ENCODE assay signal across 1 cellular context in the genomic region with DNA sequence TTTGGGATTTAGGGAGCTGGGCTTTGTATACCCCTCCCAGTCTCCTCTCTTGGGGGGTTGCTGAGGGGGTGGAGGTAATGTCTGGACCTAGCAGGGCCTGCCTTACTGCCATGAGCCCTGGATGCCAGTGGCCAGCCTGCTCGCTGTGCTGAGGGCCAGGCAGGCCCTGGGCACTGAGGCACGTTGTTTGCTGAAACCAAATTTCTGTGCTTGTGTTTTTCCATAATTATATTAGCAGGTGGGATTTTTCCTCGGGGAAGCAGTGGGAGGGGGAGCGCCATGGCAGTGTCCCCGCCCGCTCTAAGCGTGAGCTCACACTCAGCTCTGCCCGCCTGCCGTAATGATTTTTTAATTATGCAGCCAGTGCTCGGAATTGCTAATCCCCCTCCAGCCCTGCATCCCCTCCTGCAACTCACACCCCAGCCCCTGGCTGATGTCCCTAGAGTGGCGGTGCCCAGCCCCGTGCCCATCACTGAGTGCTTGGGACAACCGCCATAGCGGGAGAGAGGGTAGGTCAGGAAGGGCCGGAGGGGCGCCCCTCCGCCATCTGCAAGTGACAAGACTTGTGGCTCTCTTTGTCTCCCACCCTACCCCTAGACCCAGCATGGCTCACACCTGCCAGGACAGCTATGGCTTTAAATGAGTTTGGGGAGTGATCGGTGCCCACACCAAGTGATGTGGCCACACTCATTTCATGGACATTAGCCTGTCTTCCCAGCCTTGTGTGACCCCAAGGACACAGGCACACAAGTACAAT.
TF ChIP-seq lines count a peak whose summit lies in the region.

No MANE protein-coding gene starts in this region.

TF ChIP-seq in K562, 482 proteins besides CTCF, POLR2A, EP300 and RAD21 (continued from another document):
- TF ChIP-seq, protein P1, sequence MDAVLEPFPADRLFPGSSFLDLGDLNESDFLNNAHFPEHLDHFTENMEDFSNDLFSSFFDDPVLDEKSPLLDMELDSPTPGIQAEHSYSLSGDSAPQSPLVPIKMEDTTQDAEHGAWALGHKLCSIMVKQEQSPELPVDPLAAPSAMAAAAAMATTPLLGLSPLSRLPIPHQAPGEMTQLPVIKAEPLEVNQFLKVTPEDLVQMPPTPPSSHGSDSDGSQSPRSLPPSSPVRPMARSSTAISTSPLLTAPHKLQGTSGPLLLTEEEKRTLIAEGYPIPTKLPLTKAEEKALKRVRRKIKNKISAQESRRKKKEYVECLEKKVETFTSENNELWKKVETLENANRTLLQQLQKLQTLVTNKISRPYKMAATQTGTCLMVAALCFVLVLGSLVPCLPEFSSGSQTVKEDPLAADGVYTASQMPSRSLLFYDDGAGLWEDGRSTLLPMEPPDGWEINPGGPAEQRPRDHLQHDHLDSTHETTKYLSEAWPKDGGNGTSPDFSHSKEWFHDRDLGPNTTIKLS (IDR thresholded peaks at IDR 0.05; ENCODE audit: borderline replicate concordance, low read depth) = no peak
- no peak for TF ChIP-seq MYC (IDR thresholded peaks at IDR 0.05; ENCODE audit: low read depth, low read length)
- TF ChIP-seq MYC (CRISPR knock-in tag; IDR thresholded peaks at IDR 0.05; ENCODE audit: borderline replicate concordance, low read depth) = peak; percentile 14; the same call in 1 of the 2 replicates
- no peak for TF ChIP-seq SREBF1 (IDR thresholded peaks at IDR 0.05; ENCODE audit: borderline replicate concordance, low read depth, low read length)
- no peak for TF ChIP-seq MLX (CRISPR knock-in tag; conservative IDR thresholded peaks at IDR 0.05)
- TF ChIP-seq PCBP2 (IDR thresholded peaks at IDR 0.05; ENCODE audit: low read depth, low read length, poor library complexity, severe bottlenecking) = no peak
- TF ChIP-seq ZNF212 (CRISPR knock-in tag; IDR thresholded peaks at IDR 0.05) = no peak
- no peak for TF ChIP-seq ZNF347 (CRISPR knock-in tag; IDR thresholded peaks at IDR 0.05; ENCODE audit: low read depth)
- TF ChIP-seq MCM2 (IDR thresholded peaks at IDR 0.05; ENCODE audit: low read depth) = no peak
- TF ChIP-seq ZNF551 (CRISPR knock-in tag; IDR thresholded peaks at IDR 0.05) = no peak
- no peak for TF ChIP-seq GATA2 (CRISPR knock-in tag; IDR thresholded peaks at IDR 0.05)
- TF ChIP-seq NFIX (CRISPR knock-in tag; IDR thresholded peaks at IDR 0.05; ENCODE audit: low read depth) = no peak
- TF ChIP-seq, protein P2, sequence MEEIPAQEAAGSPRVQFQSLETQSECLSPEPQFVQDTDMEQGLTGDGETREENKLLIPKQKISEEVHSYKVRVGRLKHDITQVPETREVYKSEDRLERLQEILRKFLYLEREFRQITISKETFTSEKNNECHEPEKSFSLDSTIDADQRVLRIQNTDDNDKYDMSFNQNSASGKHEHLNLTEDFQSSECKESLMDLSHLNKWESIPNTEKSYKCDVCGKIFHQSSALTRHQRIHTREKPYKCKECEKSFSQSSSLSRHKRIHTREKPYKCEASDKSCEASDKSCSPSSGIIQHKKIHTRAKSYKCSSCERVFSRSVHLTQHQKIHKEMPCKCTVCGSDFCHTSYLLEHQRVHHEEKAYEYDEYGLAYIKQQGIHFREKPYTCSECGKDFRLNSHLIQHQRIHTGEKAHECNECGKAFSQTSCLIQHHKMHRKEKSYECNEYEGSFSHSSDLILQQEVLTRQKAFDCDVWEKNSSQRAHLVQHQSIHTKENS (CRISPR knock-in tag; IDR thresholded peaks at IDR 0.05) = no peak
- no peak for TF ChIP-seq RBM34 (IDR thresholded peaks at IDR 0.05; ENCODE audit: borderline replicate concordance, insufficient read depth, low read length)
- 0 out of 2 replicates have a peak, but pooled peaks have one; percentile 22 for TF ChIP-seq CREB3 (tag; conservative IDR thresholded peaks at IDR 0.05; ENCODE audit: low read depth)
- TF ChIP-seq NKRF (IDR thresholded peaks at IDR 0.05; ENCODE audit: borderline replicate concordance) = no peak
- TF ChIP-seq ESRRB (CRISPR knock-in tag; IDR thresholded peaks at IDR 0.05; ENCODE audit: borderline replicate concordance) = no peak
- TF ChIP-seq ERF (CRISPR knock-in tag; IDR thresholded peaks at IDR 0.05) = no peak
- no peak for TF ChIP-seq NFE2 (IDR thresholded peaks at IDR 0.05; ENCODE audit: low read depth)
- no peak; the same call in 1 of the 2 replicates for TF ChIP-seq SMARCE1 (IDR thresholded peaks at IDR 0.05)
- TF ChIP-seq EWSR1 (IDR thresholded peaks at IDR 0.05; ENCODE audit: borderline replicate concordance, low read depth, partially characterized antibody) = no peak
- TF ChIP-seq, protein P3, sequence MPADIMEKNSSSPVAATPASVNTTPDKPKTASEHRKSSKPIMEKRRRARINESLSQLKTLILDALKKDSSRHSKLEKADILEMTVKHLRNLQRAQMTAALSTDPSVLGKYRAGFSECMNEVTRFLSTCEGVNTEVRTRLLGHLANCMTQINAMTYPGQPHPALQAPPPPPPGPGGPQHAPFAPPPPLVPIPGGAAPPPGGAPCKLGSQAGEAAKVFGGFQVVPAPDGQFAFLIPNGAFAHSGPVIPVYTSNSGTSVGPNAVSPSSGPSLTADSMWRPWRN (IDR thresholded peaks at IDR 0.05; ENCODE audit: low read depth) = no peak
- no peak for TF ChIP-seq SRSF9 (IDR thresholded peaks at IDR 0.05; ENCODE audit: borderline replicate concordance, low read depth, low read length)
- no peak for TF ChIP-seq ZNF586 (CRISPR knock-in tag; conservative IDR thresholded peaks at IDR 0.05)
- no peak for TF ChIP-seq POLR3G (IDR thresholded peaks at IDR 0.05; ENCODE audit: extremely low read depth, insufficient read length, insufficient replicate concordance)
- TF ChIP-seq ARID3B (CRISPR knock-in tag; IDR thresholded peaks at IDR 0.05; ENCODE audit: borderline replicate concordance) = no peak
- no peak for TF ChIP-seq ZNF57 (CRISPR knock-in tag; IDR thresholded peaks at IDR 0.05)
- TF ChIP-seq, protein P4, sequence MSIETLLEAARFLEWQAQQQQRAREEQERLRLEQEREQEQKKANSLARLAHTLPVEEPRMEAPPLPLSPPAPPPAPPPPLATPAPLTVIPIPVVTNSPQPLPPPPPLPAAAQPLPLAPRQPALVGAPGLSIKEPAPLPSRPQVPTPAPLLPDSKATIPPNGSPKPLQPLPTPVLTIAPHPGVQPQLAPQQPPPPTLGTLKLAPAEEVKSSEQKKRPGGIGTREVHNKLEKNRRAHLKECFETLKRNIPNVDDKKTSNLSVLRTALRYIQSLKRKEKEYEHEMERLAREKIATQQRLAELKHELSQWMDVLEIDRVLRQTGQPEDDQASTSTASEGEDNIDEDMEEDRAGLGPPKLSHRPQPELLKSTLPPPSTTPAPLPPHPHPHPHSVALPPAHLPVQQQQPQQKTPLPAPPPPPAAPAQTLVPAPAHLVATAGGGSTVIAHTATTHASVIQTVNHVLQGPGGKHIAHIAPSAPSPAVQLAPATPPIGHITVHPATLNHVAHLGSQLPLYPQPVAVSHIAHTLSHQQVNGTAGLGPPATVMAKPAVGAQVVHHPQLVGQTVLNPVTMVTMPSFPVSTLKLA (conservative IDR thresholded peaks at IDR 0.05) = 0 out of 4 replicates have a peak, but pooled peaks of 1 of the 2 experiments have one; percentile 16
- no peak for TF ChIP-seq SMAD1 (IDR thresholded peaks at IDR 0.05; ENCODE audit: low read depth, low read length, partially characterized antibody)
- peak; percentile 8 for TF ChIP-seq CCNT2 (IDR thresholded peaks at IDR 0.05; ENCODE audit: borderline replicate concordance, extremely low read depth, insufficient read length, low read depth, low read length)
- no peak for TF ChIP-seq CBX2 (IDR thresholded peaks at IDR 0.05; ENCODE audit: insufficient read depth, low read length, poor library complexity, severe bottlenecking)
- 0 out of 2 replicates have a peak, but pooled peaks have one; percentile 6 for TF ChIP-seq ETV5 (CRISPR knock-in tag; IDR thresholded peaks at IDR 0.05; ENCODE audit: low read depth)
- TF ChIP-seq ZNF395 (CRISPR knock-in tag; IDR thresholded peaks at IDR 0.05) = no peak
TF ChIP-seq in K562: peak in this region for 12.
